In genomic region chr7:141652691-141653090, GRCh38 we compare ENCODE assay signal across 1 cellular context.
TF ChIP-seq lines count a peak whose summit lies in the region.

No MANE protein-coding gene starts in this region.

TF ChIP-seq in GM23338, 12 proteins besides CTCF, POLR2A, EP300 and RAD21 (continued from another document):
- TF ChIP-seq ZNF462 (CRISPR knock-in tag; IDR thresholded peaks at IDR 0.05) (peak; percentile 62; the same call in 1 of the 2 replicates), EZH2 (IDR thresholded peaks at IDR 0.05; ENCODE audit: low read depth, unreplicated experiment) (no peak), POLR2AphosphoS5 (IDR thresholded peaks at IDR 0.05; ENCODE audit: low read depth) (no peak), ETS1 (IDR thresholded peaks at IDR 0.05) (no peak)
- TF ChIP-seq, protein P1, sequence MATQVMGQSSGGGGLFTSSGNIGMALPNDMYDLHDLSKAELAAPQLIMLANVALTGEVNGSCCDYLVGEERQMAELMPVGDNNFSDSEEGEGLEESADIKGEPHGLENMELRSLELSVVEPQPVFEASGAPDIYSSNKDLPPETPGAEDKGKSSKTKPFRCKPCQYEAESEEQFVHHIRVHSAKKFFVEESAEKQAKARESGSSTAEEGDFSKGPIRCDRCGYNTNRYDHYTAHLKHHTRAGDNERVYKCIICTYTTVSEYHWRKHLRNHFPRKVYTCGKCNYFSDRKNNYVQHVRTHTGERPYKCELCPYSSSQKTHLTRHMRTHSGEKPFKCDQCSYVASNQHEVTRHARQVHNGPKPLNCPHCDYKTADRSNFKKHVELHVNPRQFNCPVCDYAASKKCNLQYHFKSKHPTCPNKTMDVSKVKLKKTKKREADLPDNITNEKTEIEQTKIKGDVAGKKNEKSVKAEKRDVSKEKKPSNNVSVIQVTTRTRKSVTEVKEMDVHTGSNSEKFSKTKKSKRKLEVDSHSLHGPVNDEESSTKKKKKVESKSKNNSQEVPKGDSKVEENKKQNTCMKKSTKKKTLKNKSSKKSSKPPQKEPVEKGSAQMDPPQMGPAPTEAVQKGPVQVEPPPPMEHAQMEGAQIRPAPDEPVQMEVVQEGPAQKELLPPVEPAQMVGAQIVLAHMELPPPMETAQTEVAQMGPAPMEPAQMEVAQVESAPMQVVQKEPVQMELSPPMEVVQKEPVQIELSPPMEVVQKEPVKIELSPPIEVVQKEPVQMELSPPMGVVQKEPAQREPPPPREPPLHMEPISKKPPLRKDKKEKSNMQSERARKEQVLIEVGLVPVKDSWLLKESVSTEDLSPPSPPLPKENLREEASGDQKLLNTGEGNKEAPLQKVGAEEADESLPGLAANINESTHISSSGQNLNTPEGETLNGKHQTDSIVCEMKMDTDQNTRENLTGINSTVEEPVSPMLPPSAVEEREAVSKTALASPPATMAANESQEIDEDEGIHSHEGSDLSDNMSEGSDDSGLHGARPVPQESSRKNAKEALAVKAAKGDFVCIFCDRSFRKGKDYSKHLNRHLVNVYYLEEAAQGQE (IDR thresholded peaks at IDR 0.05; ENCODE audit: unreplicated experiment): no peak
